19 cellular contexts compared by ENCODE assay signal in the genomic region with DNA sequence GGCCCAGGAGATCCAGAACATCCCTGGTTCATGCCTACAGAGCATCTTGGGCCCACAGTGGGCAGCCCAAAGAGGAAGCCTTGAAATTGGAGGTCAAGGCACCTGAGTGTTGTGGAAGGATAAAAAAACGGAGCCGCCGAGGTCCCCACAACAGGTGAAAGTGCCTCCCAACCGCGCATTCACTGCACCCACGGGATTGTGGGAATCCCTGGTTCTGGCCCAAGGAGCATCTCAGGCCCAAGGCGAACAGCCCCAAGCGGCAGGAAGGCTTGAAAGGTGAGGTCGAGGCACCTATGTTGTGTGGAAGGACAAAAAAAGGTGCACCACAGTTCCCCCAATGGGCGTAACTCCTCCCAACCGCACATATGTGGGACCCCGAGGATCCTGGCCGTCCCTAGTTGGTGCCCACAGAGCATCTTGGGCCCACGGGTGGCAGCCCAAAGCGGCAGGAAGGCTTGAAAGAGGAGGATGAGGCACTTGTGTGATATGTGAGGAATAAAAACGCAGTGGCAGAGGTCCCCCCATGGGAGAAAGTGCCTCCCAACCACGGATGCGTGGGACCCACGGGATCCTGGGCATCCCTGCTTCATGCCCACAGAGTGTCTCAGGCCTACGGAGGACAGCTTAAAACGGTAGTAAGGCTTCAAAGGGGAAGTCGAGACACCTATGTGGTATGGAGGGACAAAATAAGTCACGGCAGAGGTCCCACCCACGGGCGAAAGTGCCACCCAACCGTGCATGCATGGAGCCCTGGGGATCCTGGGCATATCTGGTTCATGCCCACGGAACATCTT.
A peak's percentile ranks its signal among the peaks of the same experiment; 100 is the strongest.
DNase-seq lines count a peak whose midpoint lies in the region; ATAC-seq and TF ChIP-seq lines count a peak whose summit lies in the region.
"Had no signal": no experiment of that assay in that cellular context is flagged by ENCODE, and none has a peak within 500 bp of the region (broad histone marks: within the 10 kb centered on the region; RNA-seq: fewer than 3 reads in every experiment).

No MANE protein-coding gene starts in this region.

- H3K27me3 ChIP-seq in left ventricle myocardium inferior (ENCODE audit: low read depth) (no peaks in the 10 kb centered on the region), RWPE2 (ENCODE audit: insufficient read depth, poor library complexity, severe bottlenecking) (no peaks in the 10 kb centered on the region), upper lobe of right lung (no peaks in the 10 kb centered on the region)

- H3K27ac ChIP-seq in left ventricle myocardium inferior (replicated peaks) (no peak overlapping the region), RWPE2 (ENCODE audit: poor library complexity, severe bottlenecking) (no peak overlapping the region), upper lobe of right lung (no peak overlapping the region)
- H3K27ac ChIP-seq: A549, HL-60, RWPE1 had no signal

- intact Hi-C loops in Right ventricle myocardium inferior (cut with DNase I) = no loop called here
- intact Hi-C loops in left ventricle myocardium inferior (cut with micrococcal nuclease) = no loop called here
- intact Hi-C loops in upper lobe of right lung (cut with DNase I) = no loop called here

- peaks cover 92% of the 10 kb centered on the region for H3K9me3 ChIP-seq in left ventricle myocardium inferior (replicated peaks)
- H3K9me3 ChIP-seq in RWPE2 (ENCODE audit: severe bottlenecking) = peaks cover 2% of the 10 kb centered on the region
- H3K9me3 ChIP-seq in upper lobe of right lung = peaks cover 11% of the 10 kb centered on the region
- H3K9me3 ChIP-seq: A549 had no signal

- ATAC-seq in Right ventricle myocardium inferior (no peak), RWPE2 (ENCODE audit: low read depth) (no peak), upper lobe of right lung (peak; percentile 8)
- ATAC-seq: A549, GM23338, K562 had no signal

- H3K36me3 ChIP-seq in left ventricle myocardium inferior (no peaks in the 10 kb centered on the region), RWPE2 (ENCODE audit: low read depth) (no peaks in the 10 kb centered on the region), upper lobe of right lung (no peaks in the 10 kb centered on the region)

- TF ChIP-seq CTCF in left ventricle myocardium inferior (IDR thresholded peaks at IDR 0.05; ENCODE audit: borderline replicate concordance) = no peak
- TF ChIP-seq CTCF in RWPE2 (IDR thresholded peaks at IDR 0.05; ENCODE audit: poor library complexity, severe bottlenecking) = no peak
- no peak for TF ChIP-seq CTCF in upper lobe of right lung (IDR thresholded peaks at IDR 0.05)

- no peaks in the 10 kb centered on the region for H3K4me1 ChIP-seq in left ventricle myocardium inferior
- H3K4me1 ChIP-seq in RWPE2 (ENCODE audit: insufficient read depth, poor library complexity, severe bottlenecking) = no peaks in the 10 kb centered on the region
- no peaks in the 10 kb centered on the region for H3K4me1 ChIP-seq in upper lobe of right lung
- H3K4me1 ChIP-seq: A549 had no signal

- DNase-seq in Right ventricle myocardium inferior (ENCODE audit: missing footprints) (peak; percentile 56), left ventricle myocardium inferior (no peak), RWPE2 (ENCODE audit: low spot score) (peak; percentile 27), mesenteric fat pad (ENCODE audit: low spot score) (peak; percentile 73), upper lobe of right lung (no peak), NCI-H526 (lab: John Stamatoyannopoulos, UW) (no peak), NCI-H128 (lab: John Stamatoyannopoulos, UW; ENCODE audit: unreplicated experiment) (no peak)
- DNase-seq: AML-193; DMS79; NCI-H1436 treated with DMSO at 0.1 percent for 48 hours; NCI-H2081; NCI-H2227 treated with DMSO at 0.1 percent for 48 hours; NCI-H524 treated with DMSO at 0.1 percent for 48 hours; NK-92 treated with Interleukin-12 subunit alpha and Interleukin-12 subunit beta, amount 100 ng/mL, for 24 hours had no signal

- no peak overlapping the region for H3K4me3 ChIP-seq in left ventricle myocardium inferior
- no peak overlapping the region for H3K4me3 ChIP-seq in RWPE2 (ENCODE audit: severe bottlenecking)
- H3K4me3 ChIP-seq in upper lobe of right lung = no peak overlapping the region
- H3K4me3 ChIP-seq: A549, GM23338, K562 had no signal

Comparison
In these comparisons a context has a peak if more than half of its experiments do, and no peak if none do; other contexts are left out.
1. DNase-seq: peak in Right ventricle myocardium inferior (single experiment), RWPE2 (single experiment) and mesenteric fat pad (single experiment); none in left ventricle myocardium inferior (single experiment), upper lobe of right lung (single experiment), NCI-H526 (0 of 2) and NCI-H128 (single experiment).